ENCODE assay signal across 9 cellular contexts in genomic region chr7:126856691-126857291, GRCh38.
DNase-seq lines count a peak whose midpoint lies in the region; ATAC-seq, FAIRE-seq and TF ChIP-seq lines count a peak whose summit lies in the region.
"Had no signal": no experiment of that assay in that cellular context is flagged by ENCODE, and none has a peak within 500 bp of the region (broad histone marks: within the 10 kb centered on the region; RNA-seq: fewer than 3 reads in every experiment).

No MANE protein-coding gene starts in this region.

- no peaks in the 10 kb centered on the region for H3K36me3 Mint-ChIP-seq in activated naive CD8-positive, alpha-beta T cell treated with anti-CD3 and anti-CD28 coated beads, Interleukin-2, amount 50 U/mL, for 24 hours (ENCODE audit: low read depth)
- H3K36me3 Mint-ChIP-seq in activated T-cell treated with anti-CD3 and anti-CD28 coated beads, Interleukin-2, amount 50 U/mL, for 72 hours (ENCODE audit: insufficient read depth in 2 of 2): no peaks in the 10 kb centered on the region

- TF ChIP-seq EP300 in esophagus muscularis mucosa (IDR thresholded peaks at IDR 0.05): no peak

- H3K4me1 ChIP-seq in esophagus muscularis mucosa: no peaks in the 10 kb centered on the region
- H3K4me1 ChIP-seq: BLaER1 had no signal

- no peaks in the 10 kb centered on the region for H3K9me3 Mint-ChIP-seq in activated naive CD8-positive, alpha-beta T cell treated with anti-CD3 and anti-CD28 coated beads, Interleukin-2, amount 50 U/mL, for 24 hours
- H3K9me3 Mint-ChIP-seq in activated T-cell treated with anti-CD3 and anti-CD28 coated beads, Interleukin-2, amount 50 U/mL, for 72 hours: no peaks in the 10 kb centered on the region

- intact Hi-C loops in esophagus muscularis mucosa (cut with DNase I): no loop called here

- H3K4me3 Mint-ChIP-seq in activated naive CD8-positive, alpha-beta T cell treated with anti-CD3 and anti-CD28 coated beads, Interleukin-2, amount 50 U/mL, for 24 hours: no peak overlapping the region
- H3K4me3 Mint-ChIP-seq in activated T-cell treated with anti-CD3 and anti-CD28 coated beads, Interleukin-2, amount 50 U/mL, for 72 hours: no peak overlapping the region

- no peak for TF ChIP-seq POLR2A in esophagus muscularis mucosa (IDR thresholded peaks at IDR 0.05; ENCODE audit: low read depth)

- H3K4me3 ChIP-seq in kidney epithelial cell (ENCODE audit: low read depth, low read length) (no peak overlapping the region), esophagus muscularis mucosa (no peak overlapping the region)
- H3K4me3 ChIP-seq: BLaER1 had no signal

- 43% methylated on average over 2 of the region's 2 CpGs for WGBS in esophagus muscularis mucosa

- FAIRE-seq in RCC 7860 (lab: Jason Lieb, UNC): peak; percentile 38

- DNase-seq in NCI-H748 (lab: John Stamatoyannopoulos, UW; ENCODE audit: unreplicated experiment): peak; percentile 17
- DNase-seq in NCI-H748 treated with DMSO at 0.1 percent for 48 hours (lab: John Stamatoyannopoulos, UW): no peak
- peak; percentile 36 for DNase-seq in RCC 7860 (ENCODE audit: low spot score)
- DNase-seq in kidney epithelial cell (ENCODE audit: low read depth): no peak
- no peak for DNase-seq in esophagus muscularis mucosa (ENCODE audit: extremely low spot score)
- DNase-seq in activated naive CD8-positive, alpha-beta T cell treated with anti-CD3 and anti-CD28 coated beads, Interleukin-2, amount 50 U/mL, for 24 hours: no peak
- DNase-seq in activated T-cell treated with anti-CD3 and anti-CD28 coated beads, Interleukin-2, amount 50 U/mL, for 72 hours: no peak

- H3K27me3 ChIP-seq in kidney epithelial cell (ENCODE audit: control insufficient read depth, insufficient read depth, low read length): no peaks in the 10 kb centered on the region
- peaks cover 0 to 5% (median 0%) of the 10 kb centered on the region in 4 donors for H3K27me3 ChIP-seq in esophagus muscularis mucosa
- H3K27me3 ChIP-seq: BLaER1 had no signal

- H3K27ac ChIP-seq in esophagus muscularis mucosa (replicated peaks in 1 of 4): no peak overlapping the region
- H3K27ac ChIP-seq: BLaER1 had no signal

- H3K27ac Mint-ChIP-seq in activated naive CD8-positive, alpha-beta T cell treated with anti-CD3 and anti-CD28 coated beads, Interleukin-2, amount 50 U/mL, for 24 hours: no peak overlapping the region
- H3K27ac Mint-ChIP-seq in activated T-cell treated with anti-CD3 and anti-CD28 coated beads, Interleukin-2, amount 50 U/mL, for 72 hours: no peak overlapping the region

- no peaks in the 10 kb centered on the region for H3K9me3 ChIP-seq in esophagus muscularis mucosa
- H3K9me3 ChIP-seq: BLaER1 had no signal

- H3K4me1 Mint-ChIP-seq in activated naive CD8-positive, alpha-beta T cell treated with anti-CD3 and anti-CD28 coated beads, Interleukin-2, amount 50 U/mL, for 24 hours: no peaks in the 10 kb centered on the region
- no peaks in the 10 kb centered on the region for H3K4me1 Mint-ChIP-seq in activated T-cell treated with anti-CD3 and anti-CD28 coated beads, Interleukin-2, amount 50 U/mL, for 72 hours (ENCODE audit: low read depth)

- H3K27me3 Mint-ChIP-seq in activated naive CD8-positive, alpha-beta T cell treated with anti-CD3 and anti-CD28 coated beads, Interleukin-2, amount 50 U/mL, for 24 hours: peaks cover 4% of the 10 kb centered on the region
- peaks cover 9% of the 10 kb centered on the region for H3K27me3 Mint-ChIP-seq in activated T-cell treated with anti-CD3 and anti-CD28 coated beads, Interleukin-2, amount 50 U/mL, for 72 hours (ENCODE audit: low read depth)

- TF ChIP-seq CTCF in kidney epithelial cell (IDR thresholded peaks at IDR 0.05; ENCODE audit: insufficient read depth, low read length, poor library complexity, severe bottlenecking): peak; percentile 68
- peak in 1 of 3 experiments; percentile 24 for TF ChIP-seq CTCF in esophagus muscularis mucosa (IDR thresholded peaks at IDR 0.05)

- H3K36me3 ChIP-seq in kidney epithelial cell (ENCODE audit: control insufficient read depth, insufficient read depth, low read length): no peaks in the 10 kb centered on the region
- no peaks in the 10 kb centered on the region for H3K36me3 ChIP-seq in esophagus muscularis mucosa
- H3K36me3 ChIP-seq: BLaER1 had no signal

- peak; percentile 78 for ATAC-seq in HG02870 (IDR thresholded peaks at IDR 0.05; ENCODE audit: unreplicated experiment)
- ATAC-seq in activated naive CD8-positive, alpha-beta T cell treated with anti-CD3 and anti-CD28 coated beads, Interleukin-2, amount 50 U/mL, for 24 hours: no peak
- no peak for ATAC-seq in activated T-cell treated with anti-CD3 and anti-CD28 coated beads, Interleukin-2, amount 50 U/mL, for 72 hours (replicated peaks in 1 of 2)

Comparison
In these comparisons a context has a peak if more than half of its experiments do, and no peak if none do; other contexts are left out.
1. DNase-seq: peak in NCI-H748 (single experiment) and RCC 7860 (single experiment); none in NCI-H748 treated with DMSO at 0.1 percent for 48 hours (single experiment), kidney epithelial cell (single experiment), esophagus muscularis mucosa (single experiment), activated naive CD8-positive, alpha-beta T cell treated with anti-CD3 and anti-CD28 coated beads, Interleukin-2, amount 50 U/mL, for 24 hours (single experiment) and activated T-cell treated with anti-CD3 and anti-CD28 coated beads, Interleukin-2, amount 50 U/mL, for 72 hours (0 of 2).